10 cellular contexts compared by ENCODE assay signal in genomic region chr7:98399462-98399861, GRCh38. TPM values are rescaled to one million over a fixed set of nuclear protein-coding genes. Genes with fewer than 3 reads are reported as not detected.
DNase-seq lines count a peak whose midpoint lies in the region; ATAC-seq and TF ChIP-seq lines count a peak whose summit lies in the region.
"Had no signal": no experiment of that assay in that cellular context is flagged by ENCODE, and none has a peak within 500 bp of the region (broad histone marks: within the 10 kb centered on the region; RNA-seq: fewer than 3 reads in every experiment).

No MANE protein-coding gene starts in this region.

- ATAC-seq in HG03159 (IDR thresholded peaks at IDR 0.05; ENCODE audit: unreplicated experiment) (no peak), GM21717 (IDR thresholded peaks at IDR 0.05; ENCODE audit: unreplicated experiment) (no peak)

- TF ChIP-seq POLR2A in breast epithelium (IDR thresholded peaks at IDR 0.05), result no peak

- H3K9ac ChIP-seq in mucosa of stomach (ENCODE audit: low read length), result peak overlapping the region; percentile 92

- peaks cover 3 to 20% (median 8%) of the 10 kb centered on the region in 3 donors for H3K4me1 Mint-ChIP-seq in IgD-negative memory B cell

- H3K36me3 ChIP-seq in breast epithelium (no peaks in the 10 kb centered on the region), mucosa of stomach (ENCODE audit: control insufficient read depth, insufficient read depth, low read length) (no peaks in the 10 kb centered on the region)
- H3K36me3 ChIP-seq: uterus had no signal

- no peak for DNase-seq in breast epithelium (ENCODE audit: low spot score in 2 of 2)
- DNase-seq in COLO668 (lab: John Stamatoyannopoulos, UW; ENCODE audit: unreplicated experiment), result no peak
- no peak for DNase-seq in NCI-H1417 (lab: John Stamatoyannopoulos, UW)
- DNase-seq: activated CD4-positive, alpha-beta T cell treated with anti-CD3 and anti-CD28 coated beads, Interleukin-2, amount 50 U/mL, for 48 hours; uterus had no signal

- no peaks in the 10 kb centered on the region for H3K27me3 ChIP-seq in breast epithelium
- H3K27me3 ChIP-seq in mucosa of stomach (ENCODE audit: control insufficient read depth, insufficient read depth, low read length), result no peaks in the 10 kb centered on the region
- H3K27me3 ChIP-seq: uterus had no signal

- peaks cover 3% of the 10 kb centered on the region for H3K36me3 Mint-ChIP-seq in IgD-negative memory B cell

- intact Hi-C loops in breast epithelium (cut with DNase I; ENCODE audit: low total_unique reads), result loop anchor here (10.0 kb wide), 1 partner anchor 665 kb away; no protein-coding TSS in a partner anchor

- H3K9me3 ChIP-seq in breast epithelium (no peaks in the 10 kb centered on the region), mucosa of stomach (ENCODE audit: control insufficient read depth, low read length) (no peaks in the 10 kb centered on the region)
- H3K9me3 ChIP-seq: uterus had no signal

- H3K4me3 ChIP-seq in breast epithelium (peak overlapping the region in 2 of 3 donors; percentile 79 to 84), mucosa of stomach (ENCODE audit: low read length) (peak overlapping the region; percentile 38)
- H3K4me3 ChIP-seq: uterus had no signal

- H3K9me3 Mint-ChIP-seq in IgD-negative memory B cell, result peaks cover 0 to 6% (median 3%) of the 10 kb centered on the region in 3 donors

- H3K27ac Mint-ChIP-seq in IgD-negative memory B cell, result peak overlapping the region in 2 of 3 donors; percentile 37 to 76

- H3K27ac ChIP-seq in C4-2B, result peak overlapping the region; percentile 91
- H3K27ac ChIP-seq in breast epithelium, result peak overlapping the region; percentile 16 to 65
- H3K27ac ChIP-seq: uterus had no signal

- H3K4me3 Mint-ChIP-seq in IgD-negative memory B cell, result peak overlapping the region; percentile 25 to 75 (median 51)

- no peaks in the 10 kb centered on the region for H3K4me1 ChIP-seq in breast epithelium
- peaks cover 18% of the 10 kb centered on the region for H3K4me1 ChIP-seq in mucosa of stomach (ENCODE audit: control insufficient read depth, insufficient read depth, low read length)

- TF ChIP-seq CTCF in C4-2B (conservative IDR thresholded peaks at IDR 0.05), result no peak
- TF ChIP-seq CTCF in breast epithelium (IDR thresholded peaks at IDR 0.05), result no peak

- H3K27me3 Mint-ChIP-seq in IgD-negative memory B cell, result peaks cover 26% of the 10 kb centered on the region

RNA-seq across cellular contexts. Expression of gene BAIAP2L1, which starts 1.4 kb away (rescaled TPM):
- polyA plus RNA-seq in IgD-negative memory B cell, result 0.49 TPM
- 10 to 100 TPM in 1 of 3 donors, 1 to 10 TPM in 2; 1.3 to 11.0 (median 8.5) TPM for total RNA-seq in breast epithelium
